Comparison of ENCODE assay signal across 27 cellular contexts in the genomic region with DNA sequence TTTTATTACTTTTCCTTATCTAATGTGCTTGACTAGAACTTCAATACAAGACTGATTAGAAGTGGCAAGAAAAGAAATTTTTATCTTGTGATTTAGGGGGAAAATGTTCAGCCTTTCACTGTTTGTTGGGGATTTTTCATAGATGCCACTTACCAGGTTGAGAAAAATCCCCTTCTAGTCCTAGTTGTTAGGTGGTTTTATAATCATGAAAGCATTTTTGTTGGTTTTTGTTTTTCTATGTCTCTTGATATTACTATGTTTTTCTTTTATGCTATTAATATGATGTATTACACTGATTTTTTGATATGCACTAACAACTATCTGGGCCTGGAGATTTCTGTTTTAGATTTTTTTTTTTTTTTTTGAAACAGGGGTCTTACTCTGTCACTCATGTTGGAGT.
DNase-seq lines count a peak whose midpoint lies in the region; ATAC-seq and TF ChIP-seq lines count a peak whose summit lies in the region.
"Had no signal": no experiment of that assay in that cellular context is flagged by ENCODE, and none has a peak within 500 bp of the region (broad histone marks: within the 10 kb centered on the region; RNA-seq: fewer than 3 reads in every experiment).

No MANE protein-coding gene starts in this region.

- H3K4me1 ChIP-seq in adrenal gland (replicated peaks in 1 of 2) = no peaks in the 10 kb centered on the region
- no peaks in the 10 kb centered on the region for H3K4me1 ChIP-seq in BE2C
- H3K4me1 ChIP-seq: SJCRH30 had no signal

- intact Hi-C loops in adrenal gland (cut with DNase I) = no loop called here

- peaks cover 79% of the 10 kb centered on the region for H3K36me3 Mint-ChIP-seq in effector memory CD8-positive, alpha-beta T cell (ENCODE audit: insufficient read depth)

- H3K4me1 Mint-ChIP-seq in effector memory CD8-positive, alpha-beta T cell (ENCODE audit: low read depth in 2 of 2) = peaks cover 12 to 47% of the 10 kb centered on the region in 2 donors
- H3K4me1 Mint-ChIP-seq: GM23338 had no signal

- H3K27ac Mint-ChIP-seq in effector memory CD8-positive, alpha-beta T cell = peak overlapping the region; percentile 67 to 82
- H3K27ac Mint-ChIP-seq: GM23338 had no signal

- no peak for TF ChIP-seq POLR2A in adrenal gland (IDR thresholded peaks at IDR 0.05)

- H3K4me3 Mint-ChIP-seq in effector memory CD8-positive, alpha-beta T cell = no peak overlapping the region
- H3K4me3 Mint-ChIP-seq: CD8-positive, alpha-beta T cell; GM23338 had no signal

- peak; percentile 5 for DNase-seq in GM06990 (ENCODE audit: extremely low read depth, insufficient read length)
- no peak for DNase-seq in effector memory CD8-positive, alpha-beta T cell
- no peak for DNase-seq in glomerular visceral epithelial cell (ENCODE audit: extremely low spot score)
- DNase-seq in adrenal gland = no peak
- DNase-seq in BE2C = no peak
- DNase-seq: 8988T; C1 segment of cervical spinal cord; CD8-positive, alpha-beta T cell; DMS153; HCEC 1CT; KBM-7; MM.1S; NCI-H1048; NCI-H1417 treated with DMSO at 0.1 percent for 48 hours; NCI-H187 treated with DMSO at 0.1 percent for 48 hours; NCI-H2107; NCI-H446 treated with DMSO at 0.1 percent for 48 hours; NCI-H526 treated with DMSO at 0.1 percent for 48 hours; OCI-M1; SJCRH30; T-helper 1 cell had no signal

- H3K9me3 Mint-ChIP-seq in effector memory CD8-positive, alpha-beta T cell = peaks cover 2 to 7% of the 10 kb centered on the region in 2 donors
- H3K9me3 Mint-ChIP-seq: GM23338 had no signal

- TF ChIP-seq CTCF in GM06990 (IDR thresholded peaks at IDR 0.05; ENCODE audit: insufficient read depth, low read length, poor library complexity, severe bottlenecking) = no peak
- TF ChIP-seq CTCF in adrenal gland (IDR thresholded peaks at IDR 0.05) = no peak
- TF ChIP-seq CTCF in BE2C (IDR thresholded peaks at IDR 0.05; ENCODE audit: low read depth, low read length) = no peak

- ATAC-seq in GM18508 (IDR thresholded peaks at IDR 0.05; ENCODE audit: insufficient read depth, unreplicated experiment) = peak; percentile 61
- ATAC-seq in GM21390 (IDR thresholded peaks at IDR 0.05; ENCODE audit: unreplicated experiment) = peak; percentile 48
- no peak for ATAC-seq in effector memory CD8-positive, alpha-beta T cell (replicated peaks)
- ATAC-seq in HG02938 (IDR thresholded peaks at IDR 0.05; ENCODE audit: unreplicated experiment) = no peak
- ATAC-seq: CD8-positive, alpha-beta T cell; GM23338; HepG2 had no signal

- no peaks in the 10 kb centered on the region for H3K27me3 Mint-ChIP-seq in effector memory CD8-positive, alpha-beta T cell

- H3K27ac ChIP-seq in adrenal gland = no peak overlapping the region
- H3K27ac ChIP-seq: HL-60, SJCRH30 had no signal

- no peaks in the 10 kb centered on the region for H3K27me3 ChIP-seq in GM06990 (replicated peaks; ENCODE audit: control insufficient read depth, insufficient read depth, low read length)
- H3K27me3 ChIP-seq in adrenal gland = no peaks in the 10 kb centered on the region
- H3K27me3 ChIP-seq in BE2C = no peaks in the 10 kb centered on the region; the same call in 1 of the 2 replicates
- H3K27me3 ChIP-seq: SJCRH30 had no signal

- H3K9me3 ChIP-seq in adrenal gland (replicated peaks in 1 of 3) = peaks cover 0 to 12% (median 9%) of the 10 kb centered on the region in 3 donors
- H3K9me3 ChIP-seq in BE2C = no peaks in the 10 kb centered on the region; the same call in 1 of the 2 replicates
- H3K9me3 ChIP-seq: SJCRH30 had no signal

- H3K36me3 ChIP-seq in GM06990 (ENCODE audit: control insufficient read depth, insufficient read depth, low read length) (peaks cover 2% of the 10 kb centered on the region), adrenal gland (replicated peaks in 1 of 2) (no peaks in the 10 kb centered on the region), BE2C (no peaks in the 10 kb centered on the region)
- H3K36me3 ChIP-seq: SJCRH30 had no signal

- no peak overlapping the region for H3K4me3 ChIP-seq in GM06990 (replicated peaks; ENCODE audit: low read depth, low read length)
- H3K4me3 ChIP-seq in adrenal gland = no peak overlapping the region
- H3K4me3 ChIP-seq in BE2C (ENCODE audit: low read depth, low read length) = no peak overlapping the region
- H3K4me3 ChIP-seq: GM23338, SJCRH30 had no signal

Comparison
In these comparisons a context has a peak if more than half of its experiments do, and no peak if none do; other contexts are left out.
1. ATAC-seq: peak in GM18508 (single experiment) and GM21390 (single experiment); none in effector memory CD8-positive, alpha-beta T cell (single experiment) and HG02938 (single experiment).